ENCODE assay signal across 8 cellular contexts in genomic region chr16:9087733-9088132, GRCh38. TPM values are rescaled to one million over a fixed set of nuclear protein-coding genes. Genes with fewer than 3 reads are reported as not detected.
DNase-seq lines count a peak whose midpoint lies in the region; ATAC-seq, FAIRE-seq and TF ChIP-seq lines count a peak whose summit lies in the region.
"Not testable (repeated sequence)": the region's sequence is repeated elsewhere in the genome, so short reads cannot be mapped to it uniquely, and the experiment has no call there.

No MANE protein-coding gene starts in this region.

- CTCF ChIA-PET in CD4-positive, alpha-beta T cell (lab: Charles Lee); HepG2 (lab: Yijun Ruan, JAX; ENCODE audit: low intra/inter-chr PET ratio, low total read pairs): not testable (repeated sequence)
- CTCF ChIA-PET in HCT116 (lab: Charles Lee): interaction anchor here (0.6 to 0.9 kb wide), 2 partner anchors 15 to 54 kb away, joined by 3 to 4 read pairs; no protein-coding TSS in a partner anchor
- CTCF ChIA-PET in K562 (lab: Yijun Ruan, JAX; ENCODE audit: low intra/inter-chr PET ratio): interaction anchor here (0.7 kb wide), 1 partner anchor 1005 kb away, joined by 3 read pairs; no protein-coding TSS in a partner anchor

- ATAC-seq in CD4-positive, alpha-beta T cell (ENCODE audit: poor library complexity); HCT116; activated naive CD8-positive, alpha-beta T cell treated with anti-CD3 and anti-CD28 coated beads, Interleukin-2, amount 10 ng/mL, durations not matched to agents 7 days and 5 days (ENCODE audit: low read depth); K562; HepG2: not testable (repeated sequence)

- H3K4me1 ChIP-seq in HCT116 (ENCODE audit: control insufficient read depth in 1 of 2, insufficient read depth in 2 of 2, low read length in 2 of 2) (peaks cover 16 to 32% of the 10 kb centered on the region in 2 experiments), K562 (replicated peaks in 1 of 2; ENCODE audit: control insufficient read depth in 2 of 2, insufficient read depth in 2 of 2, low read length in 2 of 2) (peaks cover 5 to 20% of the 10 kb centered on the region in 2 experiments; a peak in 4 of 5 replicates), HepG2 (ENCODE audit: insufficient read depth, low read length) (peaks cover 45% of the 10 kb centered on the region)
- not testable (repeated sequence) for H3K4me1 ChIP-seq in right atrium auricular region; kidney (ENCODE audit: control insufficient read depth in 1 of 2, insufficient read depth in 1 of 2, low read depth in 1 of 2, low read length in 2 of 2)

- not testable (repeated sequence) for TF ChIP-seq RAD21 in HCT116 (IDR thresholded peaks at IDR 0.05; ENCODE audit: low read depth); K562 (CRISPR knock-in tag; conservative IDR thresholded peaks at IDR 0.05 in 1 of 2, IDR thresholded peaks at IDR 0.05 in 1 of 2); HepG2 (CRISPR knock-in tag; IDR thresholded peaks at IDR 0.05)

- TF ChIP-seq EP300 in K562 (IDR thresholded peaks at IDR 0.05; ENCODE audit: low read length); HepG2 (IDR thresholded peaks at IDR 0.05; ENCODE audit: low read depth in 2 of 2, low read length in 2 of 2); HepG2 (CRISPR knock-in tag; IDR thresholded peaks at IDR 0.05; ENCODE audit: borderline replicate concordance): not testable (repeated sequence)

- H3K36me3 ChIP-seq in HCT116 (ENCODE audit: control insufficient read depth in 1 of 2, insufficient read depth in 2 of 2, low read length in 2 of 2); K562 (ENCODE audit: control insufficient read depth, insufficient read depth, low read length); right atrium auricular region; kidney (ENCODE audit: control insufficient read depth in 1 of 2, insufficient read depth in 2 of 2, low read length in 2 of 2); HepG2 (replicated peaks in 1 of 2; ENCODE audit: control insufficient read depth in 1 of 2, insufficient read depth in 2 of 2, low read length in 2 of 2): not testable (repeated sequence)

- peaks cover 13% of the 10 kb centered on the region for H3K36me3 Mint-ChIP-seq in CD4-positive, alpha-beta T cell (ENCODE audit: low read depth)
- not testable (repeated sequence) for H3K36me3 Mint-ChIP-seq in activated naive CD8-positive, alpha-beta T cell treated with anti-CD3 and anti-CD28 coated beads, Interleukin-2, amount 10 ng/mL, durations not matched to agents 7 days and 5 days; neural crest cell (ENCODE audit: low read depth)

- not testable (repeated sequence) for H3K9me2 ChIP-seq in HCT116 (ENCODE audit: insufficient read depth)

- WGBS in K562 (ENCODE audit: insufficient coverage, low coverage, missing lambda C conversion rate): 70% methylated on average over 7 of the region's 7 CpGs
- 47% methylated on average over 7 of the region's 7 CpGs for WGBS in HepG2 (ENCODE audit: low lambda C conversion rate)

- not testable (repeated sequence) for BruUV-seq in HCT116 (replicated peaks; lab: Mats Ljungman, UMichigan); K562 (replicated peaks; lab: Mats Ljungman, UMichigan); HepG2 (replicated peaks; lab: Mats Ljungman, UMichigan)

- not testable (repeated sequence) for H3K9ac ChIP-seq in HCT116 (ENCODE audit: low read length); K562 (ENCODE audit: insufficient read depth in 1 of 2, low read depth in 2 of 2, low read length in 2 of 2); kidney (ENCODE audit: low read length in 2 of 2); HepG2 (ENCODE audit: insufficient read depth, low read depth, low read length)

- not testable (repeated sequence) for H3K9me3 ChIP-seq in CD4-positive, alpha-beta T cell (ENCODE audit: control insufficient read depth, low read length); HCT116 (ENCODE audit: control insufficient read depth in 1 of 2, insufficient read depth in 1 of 2, low read depth in 1 of 2, low read length in 2 of 2); K562 (replicated peaks; ENCODE audit: control insufficient read depth, insufficient read depth, low read depth, low read length); right atrium auricular region; kidney (ENCODE audit: control insufficient read depth in 1 of 2, low read length in 2 of 2); HepG2 (ENCODE audit: low read length)

- not testable (repeated sequence) for H3K27ac ChIP-seq in CD4-positive, alpha-beta T cell (ENCODE audit: low read depth, low read length); HCT116 (ENCODE audit: low read depth, low read length); K562 (ENCODE audit: extremely low read depth, low read depth, low read length); right atrium auricular region; kidney (ENCODE audit: low read depth in 2 of 2, low read length in 2 of 2); HepG2 (ENCODE audit: extremely low read length, insufficient read depth, low read length)

- DNase-seq in CD4-positive, alpha-beta T cell; HCT116 (ENCODE audit: low read depth, low spot score); K562 (ENCODE audit: extremely low read depth in 1 of 4, low spot score in 3 of 4); neural crest cell (ENCODE audit: low read depth, low spot score): not testable (repeated sequence)
- DNase-seq in activated naive CD8-positive, alpha-beta T cell treated with anti-CD3 and anti-CD28 coated beads, Interleukin-2, amount 10 ng/mL, durations not matched to agents 7 days and 5 days: peak; percentile 10
- peak; percentile 26 for DNase-seq in right atrium auricular region (ENCODE audit: low spot score)
- DNase-seq in kidney: peak; percentile 22
- peak; percentile 38 for DNase-seq in HepG2 (ENCODE audit: low spot score)

- not testable (repeated sequence) for FAIRE-seq in K562 (lab: Jason Lieb, UNC); kidney (lab: Jason Lieb, UNC); HepG2 (lab: Jason Lieb, UNC)

- TF ChIP-seq POLR2A in HCT116 (IDR thresholded peaks at IDR 0.05; ENCODE audit: borderline replicate concordance, extremely low read depth, insufficient read depth, insufficient read length); K562 (conservative IDR thresholded peaks at IDR 0.05); HepG2 (IDR thresholded peaks at IDR 0.05; ENCODE audit: insufficient read depth in 1 of 2, low read depth in 2 of 2, low read length in 2 of 2): not testable (repeated sequence)

- intact Hi-C loops in CD4-positive, alpha-beta T cell (cut with DNase I, micrococcal nuclease); HCT116 (cut with micrococcal nuclease); K562 (cut with micrococcal nuclease); kidney (cut with DNase I); HepG2 (cut with micrococcal nuclease; ENCODE audit: unreplicated experiment): not testable (repeated sequence)

- RAD21 ChIA-PET in HCT116 (lab: Charles Lee; ENCODE audit: low non-redundant PET in 1 of 2, low total read pairs in 2 of 2, uncharacterized antibody in 2 of 2, unreplicated experiment in 2 of 2): not testable (repeated sequence)

- not testable (repeated sequence) for H4K20me1 ChIP-seq in HCT116 (ENCODE audit: insufficient read depth); K562 (replicated peaks; ENCODE audit: control insufficient read depth, insufficient read depth, low read length); HepG2 (ENCODE audit: insufficient read depth, low read length)

- H3K4me3 Mint-ChIP-seq in CD4-positive, alpha-beta T cell: peak overlapping the region; percentile 3
- not testable (repeated sequence) for H3K4me3 Mint-ChIP-seq in activated naive CD8-positive, alpha-beta T cell treated with anti-CD3 and anti-CD28 coated beads, Interleukin-2, amount 10 ng/mL, durations not matched to agents 7 days and 5 days
- H3K4me3 Mint-ChIP-seq in neural crest cell: peak overlapping the region; percentile 54

- H3K9me1 ChIP-seq in K562 (ENCODE audit: control insufficient read depth, insufficient read depth, low read length): not testable (repeated sequence)

- not testable (repeated sequence) for H2AFZ ChIP-seq in HCT116 (ENCODE audit: low read depth, low read length, poor library complexity, severe bottlenecking); K562 (ENCODE audit: low read depth, low read length); HepG2 (ENCODE audit: low read length)

- H3K27ac Mint-ChIP-seq in CD4-positive, alpha-beta T cell; activated naive CD8-positive, alpha-beta T cell treated with anti-CD3 and anti-CD28 coated beads, Interleukin-2, amount 10 ng/mL, durations not matched to agents 7 days and 5 days; neural crest cell (ENCODE audit: unreplicated experiment): not testable (repeated sequence)

- H3K4me3 ChIP-seq in HCT116 (replicated peaks in 1 of 2; ENCODE audit: low read depth in 1 of 2, low read length in 2 of 2); K562; right atrium auricular region; kidney (ENCODE audit: low read length in 2 of 2); HepG2 (replicated peaks in 1 of 3; ENCODE audit: insufficient read depth in 1 of 3, low read depth in 2 of 3, low read length in 3 of 3): not testable (repeated sequence)

- H3K27me3 ChIP-seq in CD4-positive, alpha-beta T cell (ENCODE audit: control insufficient read depth, insufficient read depth, low read length); HCT116 (ENCODE audit: insufficient read depth, low read length); K562 (ENCODE audit: control insufficient read depth in 2 of 2, insufficient read depth in 2 of 2, low read length in 2 of 2); right atrium auricular region; HepG2 (ENCODE audit: control insufficient read depth in 1 of 2, insufficient read depth in 2 of 2, low read length in 2 of 2): not testable (repeated sequence)

- not testable (repeated sequence) for H3K27me3 Mint-ChIP-seq in CD4-positive, alpha-beta T cell; activated naive CD8-positive, alpha-beta T cell treated with anti-CD3 and anti-CD28 coated beads, Interleukin-2, amount 10 ng/mL, durations not matched to agents 7 days and 5 days; neural crest cell (ENCODE audit: low read depth)

- H3K4me2 ChIP-seq in HCT116 (ENCODE audit: low read length) (peak overlapping the region; percentile 57), HepG2 (ENCODE audit: low read depth, low read length) (peak overlapping the region; percentile 1; the same call in 1 of the 2 replicates)
- not testable (repeated sequence) for H3K4me2 ChIP-seq in K562 (ENCODE audit: insufficient read depth, low read length)

- not testable (repeated sequence) for H3K9me3 Mint-ChIP-seq in CD4-positive, alpha-beta T cell; activated naive CD8-positive, alpha-beta T cell treated with anti-CD3 and anti-CD28 coated beads, Interleukin-2, amount 10 ng/mL, durations not matched to agents 7 days and 5 days; neural crest cell

- H3K79me2 ChIP-seq in HCT116 (ENCODE audit: insufficient read depth, low read length) (peaks cover 11% of the 10 kb centered on the region), K562 (ENCODE audit: control insufficient read depth, insufficient read depth, low read length) (peaks cover 27% of the 10 kb centered on the region), HepG2 (ENCODE audit: insufficient read depth, low read length) (peaks cover 11% of the 10 kb centered on the region)

- in situ Hi-C loops in K562 (cut with MboI); HepG2 (cut with HindIII; ENCODE audit: extremely low pct_ligation_motif_present, low pct_unique_long_range_greater_than_20kb): not testable (repeated sequence)

- peaks cover 12% of the 10 kb centered on the region for H3K4me1 Mint-ChIP-seq in CD4-positive, alpha-beta T cell (ENCODE audit: low read depth)
- H3K4me1 Mint-ChIP-seq in activated naive CD8-positive, alpha-beta T cell treated with anti-CD3 and anti-CD28 coated beads, Interleukin-2, amount 10 ng/mL, durations not matched to agents 7 days and 5 days: not testable (repeated sequence)
- H3K4me1 Mint-ChIP-seq in neural crest cell: peaks cover 11% of the 10 kb centered on the region

- not testable (repeated sequence) for TF ChIP-seq CTCF in CD4-positive, alpha-beta T cell (IDR thresholded peaks at IDR 0.05); HCT116 (IDR thresholded peaks at IDR 0.05 in 2 of 3, conservative IDR thresholded peaks at IDR 0.05 in 1 of 3; ENCODE audit: borderline replicate concordance in 1 of 3, insufficient read depth in 1 of 3, low read depth in 2 of 3, low read length in 2 of 3); K562 (IDR thresholded peaks at IDR 0.05 in 2 of 3, conservative IDR thresholded peaks at IDR 0.05 in 1 of 3; ENCODE audit: insufficient read depth in 2 of 3, low read depth in 1 of 3, low read length in 3 of 3); right atrium auricular region (IDR thresholded peaks at IDR 0.05); kidney (IDR thresholded peaks at IDR 0.05; ENCODE audit: borderline replicate concordance, extremely low read depth, insufficient read depth); HepG2 (CRISPR knock-in tag; IDR thresholded peaks at IDR 0.05); neural crest cell (conservative IDR thresholded peaks at IDR 0.05)

- POLR2A ChIA-PET in CD4-positive, alpha-beta T cell (lab: Charles Lee): interaction anchor here (1.4 kb wide), 1 partner anchor 125 kb away, joined by 4 read pairs; no protein-coding TSS in a partner anchor
- POLR2A ChIA-PET in HCT116 (lab: Charles Lee) (interaction anchor here (7.7 kb wide), 1 partner anchor 9 kb away, joined by 183 read pairs; no protein-coding TSS in a partner anchor), K562 (lab: Yijun Ruan, JAX) (interaction anchor here (0.8 to 1.0 kb wide), 2 partner anchors 9 to 10 kb away, joined by 3 to 7 read pairs; no protein-coding TSS in a partner anchor)
- POLR2A ChIA-PET in activated naive CD8-positive, alpha-beta T cell treated with anti-CD3 and anti-CD28 coated beads, Interleukin-2, amount 10 ng/mL, durations not matched to agents 7 days and 5 days (lab: Charles Lee): interaction anchor here (5.9 kb wide), 1 partner anchor 11 kb away, joined by 227 read pairs; no protein-coding TSS in a partner anchor
- POLR2A ChIA-PET in HepG2 (lab: Yijun Ruan, JAX): not testable (repeated sequence)

RNA-seq across cellular contexts. Expression of gene HAPSTR1, which starts 3.7 kb away (rescaled TPM):
- 100 to 1,000 TPM; 152 to 153 TPM for total RNA-seq in CD4-positive, alpha-beta T cell
- total RNA-seq in HCT116 (2021; ENCODE audit: unreplicated experiment) (54.9 TPM), K562 (2014; rRNA removed) (40.9 and 43.4 TPM in 2 replicates), K562 (2014; rRNA removed; fragmentation: Illumina TruSeq; extraction: Trizol) (56.1 and 69.9 TPM in 2 replicates), K562 (2015; rRNA removed; fragmentation: Illumina TruSeq; extraction: Trizol) (38.3 and 40.2 TPM in 2 replicates), K562 (2021) (53.8 and 67.9 TPM in 2 replicates), right atrium auricular region (10 to 100 TPM; 36.1 to 38.6 TPM), kidney (77.0 TPM), HepG2 (2016; rRNA removed; fragmentation: Illumina TruSeq; extraction: Trizol) (83.2 and 98.4 TPM in 2 replicates), neural crest cell (80.1 and 81.1 TPM in 2 replicates)
- 17.2 and 22.8 TPM in 2 replicates for polyA plus RNA-seq in HCT116 (2012)
- total RNA-seq in activated naive CD8-positive, alpha-beta T cell treated with anti-CD3 and anti-CD28 coated beads, Interleukin-2, amount 10 ng/mL, durations not matched to agents 7 days and 5 days: 10 to 100 TPM; 71.6 to 72.2 TPM
- total RNA-seq in K562 (2011; cell fraction: chromatin; rRNA removed; ENCODE audit: low replicate concordance): 41.9 and 121 TPM in 2 replicates
- 24.8 and 28.7 TPM in 2 replicates for total RNA-seq in K562 (2011; cell fraction: nucleolus; rRNA removed)
- total RNA-seq in K562 (2011; cell fraction: nucleoplasm; rRNA removed): 80.9 and 151 TPM in 2 replicates
- polyA plus RNA-seq in K562 (2011; rRNA removed) (28.2 and 36.5 TPM in 2 replicates), K562 (2014; fragmentation: Illumina TruSeq; extraction: Trizol) (27.7 and 30.7 TPM in 2 replicates), K562 (2014; fragmentation: Nextera tagmentation; extraction: Ambion mirVana) (10 to 100 TPM; 10.8 to 17.4 TPM), K562 (2014; rRNA removed) (25.3 and 30.4 TPM in 2 replicates), kidney (ENCODE audit: insufficient read depth, low read depth, low replicate concordance) (14.7 TPM), HepG2 (2011; rRNA removed) (23.6 and 25.2 TPM in 2 replicates)
- 9.7 and 16.7 TPM in 2 replicates for polyA plus RNA-seq in K562 (2011; cell fraction: cytosol; rRNA removed)
- 23.1 and 24.2 TPM in 2 replicates for polyA plus RNA-seq in K562 (2011; cell fraction: nucleus; rRNA removed)
- polyA plus RNA-seq in K562 (2012): 17.2 and 18.7 TPM in 2 replicates
- polyA minus RNA-seq in K562 (2011; rRNA and poly(A)+ RNA removed): 73.0 and 82.3 TPM in 2 replicates
- polyA minus RNA-seq in K562 (2011; cell fraction: cytosol; rRNA and poly(A)+ RNA removed): 24.2 and 35.8 TPM in 2 replicates
- 17.8 and 27.5 TPM in 2 replicates for polyA minus RNA-seq in K562 (2011; cell fraction: nucleus; rRNA and poly(A)+ RNA removed)
- total RNA-seq in HepG2 (2016; cell fraction: cytosol; rRNA removed; fragmentation: Illumina TruSeq; extraction: Trizol; ENCODE audit: low read depth): 7.8 and 8.2 TPM in 2 replicates
- 84.4 and 87.6 TPM in 2 replicates for total RNA-seq in HepG2 (2016; cell fraction: insoluble cytoplasmic fraction; rRNA removed; fragmentation: Illumina TruSeq; extraction: Trizol)
- 37.9 and 42.3 TPM in 2 replicates for total RNA-seq in HepG2 (2016; cell fraction: membrane; rRNA removed; fragmentation: Illumina TruSeq; extraction: Trizol)
- total RNA-seq in HepG2 (2016; cell fraction: nucleus; rRNA removed; fragmentation: Illumina TruSeq; extraction: Trizol): 61.0 and 71.2 TPM in 2 replicates
- polyA plus RNA-seq in HepG2 (2011; cell fraction: cytosol; rRNA removed): 10.9 and 17.5 TPM in 2 replicates
- polyA plus RNA-seq in HepG2 (2011; cell fraction: nucleus; rRNA removed): 18.7 and 24.1 TPM in 2 replicates
- polyA plus RNA-seq in HepG2 (2012): 23.7 and 25.0 TPM in 2 replicates
- polyA plus RNA-seq in HepG2 (2016; cell fraction: cytosol; fragmentation: Illumina TruSeq; extraction: Trizol; ENCODE audit: low read depth): 2.8 and 3.6 TPM in 2 replicates
- polyA plus RNA-seq in HepG2 (2016; cell fraction: insoluble cytoplasmic fraction; fragmentation: Illumina TruSeq; extraction: Trizol; ENCODE audit: low read depth): 37.1 and 37.6 TPM in 2 replicates
- 13.0 and 13.5 TPM in 2 replicates for polyA plus RNA-seq in HepG2 (2016; cell fraction: membrane; fragmentation: Illumina TruSeq; extraction: Trizol; ENCODE audit: low read depth)
- 44.6 and 47.8 TPM in 2 replicates for polyA plus RNA-seq in HepG2 (2016; cell fraction: nucleus; fragmentation: Illumina TruSeq; extraction: Trizol; ENCODE audit: insufficient read depth, low read depth)
- 32.6 and 37.5 TPM in 2 replicates for polyA minus RNA-seq in HepG2 (2011; rRNA and poly(A)+ RNA removed; ENCODE audit: low replicate concordance)
- 34.0 and 41.8 TPM in 2 replicates for polyA minus RNA-seq in HepG2 (2011; cell fraction: cytosol; rRNA and poly(A)+ RNA removed)
- 81.2 and 89.8 TPM in 2 replicates for polyA minus RNA-seq in HepG2 (2011; cell fraction: nucleus; rRNA and poly(A)+ RNA removed)
